Comparison of ENCODE assay signal across 21 cellular contexts in genomic region chr17:2701161-2701995, GRCh38. TPM values are rescaled to one million over a fixed set of nuclear protein-coding genes. Genes with fewer than 3 reads are reported as not detected.
DNase-seq lines count a peak whose midpoint lies in the region; ATAC-seq, FAIRE-seq and TF ChIP-seq lines count a peak whose summit lies in the region.
"Had no signal": no experiment of that assay in that cellular context is flagged by ENCODE, and none has a peak within 500 bp of the region (broad histone marks: within the 10 kb centered on the region; RNA-seq: fewer than 3 reads in every experiment).

No MANE protein-coding gene starts in this region.

- no peaks in the 10 kb centered on the region for H3K27me3 ChIP-seq in gastroesophageal sphincter
- no peaks in the 10 kb centered on the region for H3K27me3 ChIP-seq in HAP-1 (ENCODE audit: low read depth)
- H3K27me3 ChIP-seq: BE2C, transverse colon had no signal

- no peaks in the 10 kb centered on the region for H3K9me3 ChIP-seq in OCI-LY7 (ENCODE audit: low read length)
- H3K9me3 ChIP-seq in gastroesophageal sphincter = no peaks in the 10 kb centered on the region
- H3K9me3 ChIP-seq in HAP-1 = no peaks in the 10 kb centered on the region
- H3K9me3 ChIP-seq: BE2C, transverse colon had no signal

- no peak for TF ChIP-seq CTCF in OCI-LY7 (conservative IDR thresholded peaks at IDR 0.05; ENCODE audit: low read length)
- TF ChIP-seq CTCF in gastroesophageal sphincter (IDR thresholded peaks at IDR 0.05) = no peak

- TF ChIP-seq POLR2A in GM12892 (IDR thresholded peaks at IDR 0.05; ENCODE audit: low read depth, low read length) (no peak), gastroesophageal sphincter (IDR thresholded peaks at IDR 0.05) (no peak)

- H3K36me3 ChIP-seq in OCI-LY7 (ENCODE audit: insufficient read depth, low read length) (peaks cover 95% of the 10 kb centered on the region), gastroesophageal sphincter (peaks cover 0 to 81% of the 10 kb centered on the region in 2 donors), HAP-1 (replicated peaks) (peaks cover 90% of the 10 kb centered on the region)

- CTCF ChIA-PET in OCI-LY7 (lab: Charles Lee; ENCODE audit: unreplicated experiment) = no interaction called here

- TSS peak; percentile 55 for BruUV-seq in OCI-LY7 (replicated peaks; lab: Mats Ljungman, UMichigan)

- H3K79me2 ChIP-seq in OCI-LY7 (ENCODE audit: insufficient read depth, low read depth, low read length) = peaks cover 16% of the 10 kb centered on the region

- H3K4me3 ChIP-seq in OCI-LY7 (ENCODE audit: low read depth, low read length, poor library complexity, severe bottlenecking) (no peak overlapping the region), gastroesophageal sphincter (no peak overlapping the region), HAP-1 (no peak overlapping the region)
- H3K4me3 ChIP-seq: skin epidermis, transverse colon had no signal

- no peak overlapping the region for H3K27ac ChIP-seq in OCI-LY7 (ENCODE audit: low read depth, low read length, poor library complexity, severe bottlenecking)
- peak overlapping the region in 3 of 4 donors; percentile 38 to 57 (median 55) for H3K27ac ChIP-seq in gastroesophageal sphincter
- H3K27ac ChIP-seq: skin epidermis, transverse colon had no signal

- peaks cover 3% of the 10 kb centered on the region; the same call in 1 of the 2 replicates for H4K20me1 ChIP-seq in OCI-LY7 (ENCODE audit: insufficient read depth, low read length)

- DNase-seq in GM12892 (ENCODE audit: insufficient read length) (peak; percentile 23), OCI-LY7 (ENCODE audit: low spot score) (no peak), posterior vena cava (ENCODE audit: low spot score) (peak; percentile 82), HAP-1 (ENCODE audit: low spot score in 2 of 2) (no peak), retina (no peak)
- DNase-seq in stimulated activated naive CD4-positive, alpha-beta T cell (lab: John Stamatoyannopoulos, UW) = no peak
- DNase-seq: activated CD4-positive, alpha-beta T cell treated with anti-CD3 and anti-CD28 coated beads, Interleukin-2, amount 50 U/mL, for 4 hours; BE2C; Calu3; GF-D8; IMR-90; MV-4-11; NCI-H2029 treated with DMSO at 0.1 percent for 48 hours; NCI-H510A treated with DMSO at 0.1 percent for 48 hours; stimulated activated CD4-positive, alpha-beta T cell treated with anti-CD3 and anti-CD28 coated beads, Interleukin-4, amount 100 ng/mL, for 4 hours; transverse colon had no signal

- intact Hi-C loops in OCI-LY7 (cut with micrococcal nuclease; ENCODE audit: unreplicated experiment) = no loop called here
- intact Hi-C loops in posterior vena cava (cut with DNase I) = loop anchor here in 1 of 2 donors (10.0 kb wide), 1 partner anchor 1047 kb away; no protein-coding TSS in a partner anchor

- H3K9me2 ChIP-seq in OCI-LY7 (ENCODE audit: insufficient read depth, low read length) = no peaks in the 10 kb centered on the region

- FAIRE-seq in GM12892 (lab: Jason Lieb, UNC) = no peak
- FAIRE-seq: TTC549 had no signal

- 93 to 100% methylated on average over 1 to 3 of the region's 41 CpGs for WGBS in gastroesophageal sphincter (ENCODE audit: low coverage in 1 of 2), 2 donors

- ATAC-seq in gastroesophageal sphincter (no peak), GM21360 (IDR thresholded peaks at IDR 0.05; ENCODE audit: unreplicated experiment) (no peak)

- in situ Hi-C loops in HAP-1 (cut with MboI; ENCODE audit: low sequenced_read_pairs) = no loop called here

- TF ChIP-seq EP300 in gastroesophageal sphincter (IDR thresholded peaks at IDR 0.05) = no peak

- H3K4me2 ChIP-seq in OCI-LY7 (ENCODE audit: low read length) = no peak overlapping the region

- H2AFZ ChIP-seq in OCI-LY7 (ENCODE audit: low read length) = no peak overlapping the region

- POLR2A ChIA-PET in OCI-LY7 (lab: Charles Lee) = no interaction called here

- H3K4me1 ChIP-seq in OCI-LY7 (ENCODE audit: insufficient read depth, low read length, poor library complexity, severe bottlenecking) = no peaks in the 10 kb centered on the region
- H3K4me1 ChIP-seq in gastroesophageal sphincter = peaks cover 0 to 30% (median 0%) of the 10 kb centered on the region in 3 donors
- H3K4me1 ChIP-seq in HAP-1 = no peaks in the 10 kb centered on the region
- H3K4me1 ChIP-seq: BE2C had no signal

RNA-seq across cellular contexts. Expression of gene CLUH, which starts 10.2 kb away (rescaled TPM):
- polyA plus RNA-seq in GM12892 (2012; ENCODE audit: missing spikeins) = 27.1 TPM
- total RNA-seq in OCI-LY7 (2014; rRNA removed; shearing (Covaris generic)) = 85.2 and 96.3 TPM in 2 replicates
- total RNA-seq in OCI-LY7 (2022) = 122 and 132 TPM in 2 replicates
- 10 to 100 TPM; 42.6 to 87.6 (median 52.9) TPM for total RNA-seq in gastroesophageal sphincter
- total RNA-seq in posterior vena cava = 10 to 100 TPM; 36.0 to 44.5 TPM

RNA-seq across cellular contexts. Expression of gene CCDC92B, which starts 48.1 kb away (rescaled TPM):
- polyA plus RNA-seq in GM12892 (2012; ENCODE audit: missing spikeins) = not detected
- total RNA-seq in OCI-LY7 (2014; rRNA removed; shearing (Covaris generic)) = not detected in 2 replicates
- total RNA-seq in OCI-LY7 (2022) = not detected in 2 replicates
- under 1 TPM in 1 of 4 donors, not detected in 3; 0.08 TPM for total RNA-seq in gastroesophageal sphincter
- total RNA-seq in posterior vena cava = under 1 TPM; 0.05 to 0.23 TPM
- total RNA-seq: Calu3, IMR-90, mononuclear cell had no signal
- polyA plus RNA-seq: IMR-90 had no signal

Comparison
In these comparisons a context has a peak if more than half of its experiments do, and no peak if none do; other contexts are left out.
1. DNase-seq: peak in GM12892 (single experiment) and posterior vena cava (single experiment); none in OCI-LY7 (single experiment), HAP-1 (0 of 2), stimulated activated naive CD4-positive, alpha-beta T cell (0 of 6) and retina (single experiment).